In the genomic region with DNA sequence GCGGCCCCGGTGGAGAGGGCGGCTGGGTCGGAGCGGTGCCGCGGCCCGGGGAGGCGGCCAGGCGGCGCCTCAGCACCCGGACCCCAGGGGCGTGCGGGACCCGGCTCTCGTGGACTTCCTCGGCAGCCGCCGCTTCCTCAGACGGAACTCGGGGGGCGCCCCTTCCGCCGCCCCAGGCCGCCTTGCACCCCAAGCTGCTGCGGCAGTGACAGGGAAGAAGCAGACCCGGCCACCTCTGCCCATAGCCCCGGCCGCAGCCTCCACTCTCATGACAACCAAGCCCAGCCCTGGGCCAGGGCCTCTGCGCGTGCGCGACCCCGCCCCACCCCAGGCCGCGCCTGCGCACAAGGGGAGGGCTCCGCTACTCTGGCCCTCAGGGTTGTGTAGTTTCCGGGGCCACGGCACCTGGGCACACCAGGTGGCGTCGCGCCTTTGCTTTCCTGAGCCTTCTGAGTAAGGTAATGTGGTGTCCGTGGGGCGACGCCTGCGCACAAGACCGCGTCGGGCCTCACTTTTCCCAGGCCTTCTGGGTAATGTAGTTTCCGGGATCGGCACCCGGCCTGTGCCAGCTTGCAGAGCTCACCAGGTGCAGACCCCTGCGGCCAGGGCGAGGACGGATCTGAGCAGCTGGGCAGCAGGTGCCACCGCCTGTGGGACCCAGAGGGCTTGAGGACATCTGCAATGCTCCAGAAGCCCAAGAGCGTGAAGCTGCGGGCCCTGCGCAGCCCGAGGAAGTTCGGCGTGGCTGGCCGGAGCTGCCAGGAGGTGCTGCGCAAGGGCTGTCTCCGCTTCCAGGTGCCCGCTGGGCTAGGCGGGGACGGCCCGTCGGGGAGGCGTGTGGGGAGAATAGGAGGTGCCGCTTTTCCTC, we compare ENCODE assay signal across 8 cellular contexts. TPM values are rescaled to one million over a fixed set of nuclear protein-coding genes. Genes with fewer than 3 reads are reported as not detected.
DNase-seq lines count a peak whose midpoint lies in the region; ATAC-seq and TF ChIP-seq lines count a peak whose summit lies in the region.

Gene CEP104, minus strand, starts transcription at position 289 of the 868 bp plus-strand sequence. CDS start 4,804 bp downstream, outside the sequence.
Gene DFFB, plus strand, starts transcription at position 554 of the 868 bp plus-strand sequence. Its CDS starts 128 bp downstream, at position 682.

- DNase-seq in DMS 273 (lab: John Stamatoyannopoulos, UW; ENCODE audit: unreplicated experiment): peak; percentile 98
- peak; percentile 96 for DNase-seq in OCI-M1 (lab: John Stamatoyannopoulos, UW)
- DNase-seq in activated T-cell treated with anti-CD3 and anti-CD28 coated beads for 4 hours: peak; percentile 93
- peak; percentile 74 for DNase-seq in epithelial cell of proximal tubule (ENCODE audit: low read depth)
- peak; percentile 97 for DNase-seq in mucosa of gallbladder (ENCODE audit: low spot score)
- DNase-seq in stimulated activated CD8-positive, alpha-beta memory T cell treated with anti-CD3 and anti-CD28 coated beads, Interleukin-4, amount 100 ng/mL, for 4 hours (ENCODE audit: low read depth in 2 of 2, low spot score in 1 of 2): peak; percentile 89 to 95

- H3K27me3 ChIP-seq in HUES64 (ENCODE audit: insufficient read depth, low read length): peaks cover 12% of the 10 kb centered on the region; the same call in 1 of the 2 replicates

- TF ChIP-seq CTCF in epithelial cell of proximal tubule (conservative IDR thresholded peaks at IDR 0.05; ENCODE audit: low read depth, low read length): peak; percentile 51

- ATAC-seq in GM21447 (IDR thresholded peaks at IDR 0.05; ENCODE audit: unreplicated experiment): peak; percentile 95

- WGBS in HUES64: under 1% methylated on average over 73 of the region's 73 CpGs

- no peaks in the 10 kb centered on the region for H3K4me1 ChIP-seq in HUES64 (ENCODE audit: insufficient read depth, low read length)

- H3K9me3 ChIP-seq in HUES64 (ENCODE audit: insufficient read depth, low read depth, low read length): no peaks in the 10 kb centered on the region

- H3K27ac ChIP-seq in HUES64 (ENCODE audit: low read depth, low read length): peak within 1 kb of the TSS; percentile 11; the same call in 1 of the 2 replicates

- peak within 1 kb of the TSS; percentile 81 for H3K4me3 ChIP-seq in HUES64 (ENCODE audit: low read length)
- H3K4me3 ChIP-seq in epithelial cell of proximal tubule (ENCODE audit: low read depth, low read length): peak within 1 kb of the TSS; percentile 98

- H3K36me3 ChIP-seq in HUES64 (ENCODE audit: insufficient read depth, low read length): no peaks in the 10 kb centered on the region

- peak within 1 kb of the TSS; percentile 55 for H3K9ac ChIP-seq in HUES64 (ENCODE audit: low read depth, low read length)

RNA-seq across cellular contexts. Expression of gene CEP104, which starts in this region (rescaled TPM):
- 15.1 TPM for polyA plus RNA-seq in HUES64 (2013, experiment 1 of 2)
- polyA plus RNA-seq in HUES64 (2013, experiment 2 of 2): 14.8 TPM
- total RNA-seq in epithelial cell of proximal tubule (18.3 and 18.4 TPM in 2 replicates), mucosa of gallbladder (64.1 TPM)

RNA-seq across cellular contexts. Expression of gene DFFB, which starts in this region (rescaled TPM):
- 4.5 TPM for polyA plus RNA-seq in HUES64 (2013, experiment 1 of 2)
- polyA plus RNA-seq in HUES64 (2013, experiment 2 of 2): 5.8 TPM
- 6.1 and 6.2 TPM in 2 replicates for total RNA-seq in epithelial cell of proximal tubule
- total RNA-seq in mucosa of gallbladder: 9.8 TPM

Comparison
In these comparisons a context has a peak if more than half of its experiments do, and no peak if none do; other contexts are left out.
1. Peak in every context shown above with its lines: DNase-seq, ATAC-seq, H3K4me3 ChIP-seq and H3K27ac ChIP-seq.